In genomic region chr17:65208753-65209152, GRCh38 we compare ENCODE assay signal across 14 cellular contexts.
A peak's percentile ranks its signal among the peaks of the same experiment; 100 is the strongest.
DNase-seq lines count a peak whose midpoint lies in the region; ATAC-seq and TF ChIP-seq lines count a peak whose summit lies in the region.
"Had no signal": no experiment of that assay in that cellular context is flagged by ENCODE, and none has a peak within 500 bp of the region (broad histone marks: within the 10 kb centered on the region; RNA-seq: fewer than 3 reads in every experiment).

No MANE protein-coding gene starts in this region.

- H3K4me1 Mint-ChIP-seq in activated T-helper 2 cell treated with anti-CD3 and anti-CD28 coated beads, Interferon-gamma antibody, Interleukin-2, Interleukin-4, amounts not matched to agents 10 μg/mL and 5 μg/mL and 100 μg/mL, durations not matched to agents 14 hours and 24 hours and 36 hours (ENCODE audit: low read depth), result peaks cover 27% of the 10 kb centered on the region
- peaks cover 23% of the 10 kb centered on the region for H3K4me1 Mint-ChIP-seq in neural crest cell

- H3K27ac Mint-ChIP-seq in activated T-helper 2 cell treated with anti-CD3 and anti-CD28 coated beads, Interferon-gamma antibody, Interleukin-2, Interleukin-4, amounts not matched to agents 10 μg/mL and 5 μg/mL and 100 μg/mL, durations not matched to agents 14 hours and 24 hours and 36 hours, result peak overlapping the region; percentile 31
- H3K27ac Mint-ChIP-seq in neural crest cell (ENCODE audit: unreplicated experiment), result peak overlapping the region; percentile 96
- H3K27ac Mint-ChIP-seq: CD4-positive, alpha-beta T cell; GM23338 had no signal

- DNase-seq in NCI-H2227 treated with DMSO at 0.1 percent for 48 hours (lab: John Stamatoyannopoulos, UW) (peak; percentile 27), NCI-H2227 (lab: John Stamatoyannopoulos, UW; ENCODE audit: unreplicated experiment) (no peak), neural crest cell (ENCODE audit: low read depth, low spot score) (no peak), superior temporal gyrus (ENCODE audit: extremely low spot score) (peak; percentile 13)
- DNase-seq in activated T-helper 2 cell treated with anti-CD3 and anti-CD28 coated beads, Interferon-gamma antibody, Interleukin-2, Interleukin-4, amounts not matched to agents 10 μg/mL and 5 μg/mL and 100 μg/mL, durations not matched to agents 14 hours and 24 hours and 36 hours (ENCODE audit: low spot score), result no peak
- DNase-seq in effector CD8-positive, alpha-beta T cell (lab: John Stamatoyannopoulos, UW), result no peak
- DNase-seq: CD4-positive, alpha-beta T cell; DMS153; DMS79 treated with DMSO at 0.1 percent for 48 hours; EL; H7 had no signal

- H3K9me3 Mint-ChIP-seq in activated T-helper 2 cell treated with anti-CD3 and anti-CD28 coated beads, Interferon-gamma antibody, Interleukin-2, Interleukin-4, amounts not matched to agents 10 μg/mL and 5 μg/mL and 100 μg/mL, durations not matched to agents 14 hours and 24 hours and 36 hours, result no peaks in the 10 kb centered on the region
- peaks cover 5% of the 10 kb centered on the region for H3K9me3 Mint-ChIP-seq in neural crest cell
- H3K9me3 Mint-ChIP-seq: CD4-positive, alpha-beta T cell; GM23338 had no signal

- H3K4me3 Mint-ChIP-seq in activated T-helper 2 cell treated with anti-CD3 and anti-CD28 coated beads, Interferon-gamma antibody, Interleukin-2, Interleukin-4, amounts not matched to agents 10 μg/mL and 5 μg/mL and 100 μg/mL, durations not matched to agents 14 hours and 24 hours and 36 hours (ENCODE audit: low read depth), result no peak overlapping the region
- peak overlapping the region; percentile 17 for H3K4me3 Mint-ChIP-seq in neural crest cell
- H3K4me3 Mint-ChIP-seq: CD4-positive, alpha-beta T cell; GM23338 had no signal

- intact Hi-C loops in activated T-helper 2 cell treated with anti-CD3 and anti-CD28 coated beads, Interferon-gamma antibody, Interleukin-2, Interleukin-4, amounts not matched to agents 10 μg/mL and 5 μg/mL and 100 μg/mL, durations not matched to agents 14 hours and 24 hours and 36 hours (cut with micrococcal nuclease), result no loop called here

- no peaks in the 10 kb centered on the region for H3K27me3 Mint-ChIP-seq in activated T-helper 2 cell treated with anti-CD3 and anti-CD28 coated beads, Interferon-gamma antibody, Interleukin-2, Interleukin-4, amounts not matched to agents 10 μg/mL and 5 μg/mL and 100 μg/mL, durations not matched to agents 14 hours and 24 hours and 36 hours (ENCODE audit: low read depth)
- H3K27me3 Mint-ChIP-seq in neural crest cell (ENCODE audit: low read depth), result no peaks in the 10 kb centered on the region

- no peak for TF ChIP-seq CTCF in neural crest cell (conservative IDR thresholded peaks at IDR 0.05)

- no peak for ATAC-seq in HG02885 (IDR thresholded peaks at IDR 0.05; ENCODE audit: poor library complexity, unreplicated experiment)
- no peak for ATAC-seq in HG03460 (IDR thresholded peaks at IDR 0.05; ENCODE audit: unreplicated experiment)
- ATAC-seq: GM23338 had no signal

- peaks cover 60% of the 10 kb centered on the region for H3K36me3 Mint-ChIP-seq in activated T-helper 2 cell treated with anti-CD3 and anti-CD28 coated beads, Interferon-gamma antibody, Interleukin-2, Interleukin-4, amounts not matched to agents 10 μg/mL and 5 μg/mL and 100 μg/mL, durations not matched to agents 14 hours and 24 hours and 36 hours (ENCODE audit: low read depth)
- no peaks in the 10 kb centered on the region for H3K36me3 Mint-ChIP-seq in neural crest cell (ENCODE audit: low read depth)

Comparison
In these comparisons a context has a peak if more than half of its experiments do, and no peak if none do; other contexts are left out.
1. DNase-seq: peak in NCI-H2227 treated with DMSO at 0.1 percent for 48 hours (single experiment) and superior temporal gyrus (single experiment); none in NCI-H2227 (single experiment), activated T-helper 2 cell treated with anti-CD3 and anti-CD28 coated beads, Interferon-gamma antibody, Interleukin-2, Interleukin-4, amounts not matched to agents 10 μg/mL and 5 μg/mL and 100 μg/mL, durations not matched to agents 14 hours and 24 hours and 36 hours (single experiment), neural crest cell (single experiment) and effector CD8-positive, alpha-beta T cell (single experiment).